Comparison of ENCODE assay signal across 8 cellular contexts in genomic region chr1:87131809-87132663, GRCh38.
DNase-seq lines count a peak whose midpoint lies in the region; ATAC-seq and TF ChIP-seq lines count a peak whose summit lies in the region.

No MANE protein-coding gene starts in this region.

- BruUV-seq in PC-9 (replicated peaks; lab: Mats Ljungman, UMichigan) = no TSS peak

- H3K9me2 ChIP-seq in PC-9 (ENCODE audit: insufficient read depth) = no peaks in the 10 kb centered on the region

- no peaks in the 10 kb centered on the region for H3K36me3 ChIP-seq in PC-9 (ENCODE audit: low read depth)

- peaks cover 40% of the 10 kb centered on the region for H3K27me3 Mint-ChIP-seq in activated T-cell treated with anti-CD3 and anti-CD28 coated beads, Interleukin-2, amount 50 U/mL, for 72 hours (ENCODE audit: low read depth)
- peaks cover 11 to 62% (median 26%) of the 10 kb centered on the region in 5 donors for H3K27me3 Mint-ChIP-seq in naive thymus-derived CD8-positive, alpha-beta T cell
- peaks cover 39 to 55% of the 10 kb centered on the region in 2 donors for H3K27me3 Mint-ChIP-seq in stimulated activated naive B cell treated with anti-CD40 and anti-IgM and Interleukin-4, amounts not matched to agents 10 μg/mL and 1 μg/mL and 100 μg/mL, for 72 hours

- no peaks in the 10 kb centered on the region for H4K20me1 ChIP-seq in PC-9 (ENCODE audit: insufficient read depth)

- peak overlapping the region; percentile 76 to 80 for H3K4me3 Mint-ChIP-seq in activated T-cell treated with anti-CD3 and anti-CD28 coated beads, Interleukin-2, amount 50 U/mL, for 72 hours
- peak overlapping the region; percentile 79 to 89 (median 86) for H3K4me3 Mint-ChIP-seq in naive thymus-derived CD8-positive, alpha-beta T cell
- H3K4me3 Mint-ChIP-seq in stimulated activated naive B cell treated with anti-CD40 and anti-IgM and Interleukin-4, amounts not matched to agents 10 μg/mL and 1 μg/mL and 100 μg/mL, for 72 hours = peak overlapping the region; percentile 81 to 84

- H3K9me3 ChIP-seq in PC-9 (ENCODE audit: insufficient read depth, low read depth) = no peaks in the 10 kb centered on the region

- H2AFZ ChIP-seq in PC-9 = peak overlapping the region; percentile 72

- H3K4me2 ChIP-seq in PC-9 = peak overlapping the region; percentile 74

- H3K79me2 ChIP-seq in PC-9 (ENCODE audit: low read depth) = no peaks in the 10 kb centered on the region

- intact Hi-C loops in PC-9 (cut with micrococcal nuclease; ENCODE audit: unreplicated experiment) = loop anchor here (2.0 to 5.0 kb wide), 4 partner anchors 199 to 1173 kb away; no protein-coding TSS in a partner anchor

- H3K27ac Mint-ChIP-seq in activated T-cell treated with anti-CD3 and anti-CD28 coated beads, Interleukin-2, amount 50 U/mL, for 72 hours = no peak overlapping the region
- H3K27ac Mint-ChIP-seq in naive thymus-derived CD8-positive, alpha-beta T cell = peak overlapping the region in 6 of 10 donors; percentile 11 to 76 (median 42)
- peak overlapping the region; percentile 59 for H3K27ac Mint-ChIP-seq in stimulated activated naive B cell treated with anti-CD40 and anti-IgM and Interleukin-4, amounts not matched to agents 10 μg/mL and 1 μg/mL and 100 μg/mL, for 72 hours

- POLR2A ChIA-PET in PC-9 (lab: Charles Lee; ENCODE audit: unreplicated experiment) = no interaction called here
- POLR2A ChIA-PET in naive thymus-derived CD8-positive, alpha-beta T cell (lab: Charles Lee) = no interaction called here

- peak; percentile 95 for DNase-seq in D341Med (ENCODE audit: low spot score)
- DNase-seq in HL-60 (ENCODE audit: low read depth in 1 of 2, low spot score in 1 of 2) = peak; percentile 58 to 77
- peak; percentile 55 to 69 for DNase-seq in PC-9
- DNase-seq in activated T-cell treated with anti-CD3 and anti-CD28 coated beads, Interleukin-2, amount 50 U/mL, for 72 hours = peak; percentile 80 to 83
- DNase-seq in fibroblast of gingiva (ENCODE audit: low read depth) = peak; percentile 68
- peak; percentile 37 to 81 (median 70) for DNase-seq in naive thymus-derived CD8-positive, alpha-beta T cell
- peak; percentile 63 for DNase-seq in stimulated activated naive B cell treated with anti-CD40 and anti-IgM and Interleukin-4, amounts not matched to agents 10 μg/mL and 1 μg/mL and 100 μg/mL, for 72 hours

- no peaks in the 10 kb centered on the region for H3K9me3 Mint-ChIP-seq in activated T-cell treated with anti-CD3 and anti-CD28 coated beads, Interleukin-2, amount 50 U/mL, for 72 hours
- H3K9me3 Mint-ChIP-seq in naive thymus-derived CD8-positive, alpha-beta T cell = no peaks in the 10 kb centered on the region
- H3K9me3 Mint-ChIP-seq in stimulated activated naive B cell treated with anti-CD40 and anti-IgM and Interleukin-4, amounts not matched to agents 10 μg/mL and 1 μg/mL and 100 μg/mL, for 72 hours = no peaks in the 10 kb centered on the region

- peak overlapping the region; percentile 40 for H3K4me3 ChIP-seq in HL-60 (replicated peaks; ENCODE audit: insufficient read depth, low read length)
- peak overlapping the region; percentile 46; the same call in 1 of the 2 replicates for H3K4me3 ChIP-seq in PC-9

- ATAC-seq in GM19468 (IDR thresholded peaks at IDR 0.05; ENCODE audit: extremely low read depth, unreplicated experiment) = peak; percentile 83
- peak; percentile 93 to 96 for ATAC-seq in activated T-cell treated with anti-CD3 and anti-CD28 coated beads, Interleukin-2, amount 50 U/mL, for 72 hours (replicated peaks in 1 of 2)
- ATAC-seq in naive thymus-derived CD8-positive, alpha-beta T cell = peak; percentile 89 to 98
- ATAC-seq in stimulated activated naive B cell treated with anti-CD40 and anti-IgM and Interleukin-4, amounts not matched to agents 10 μg/mL and 1 μg/mL and 100 μg/mL, for 72 hours (replicated peaks) = peak; percentile 95 to 98

- H3K27me3 ChIP-seq in HL-60 (ENCODE audit: insufficient read depth, poor library complexity, severe bottlenecking) (no peaks in the 10 kb centered on the region), PC-9 (ENCODE audit: insufficient read depth, low read depth) (no peaks in the 10 kb centered on the region)

- TF ChIP-seq CTCF in HL-60 (IDR thresholded peaks at IDR 0.05; ENCODE audit: insufficient read depth, low read length) (peak; percentile 83), PC-9 (conservative IDR thresholded peaks at IDR 0.05) (peak; percentile 97)

- no peaks in the 10 kb centered on the region for H3F3A ChIP-seq in PC-9 (ENCODE audit: insufficient read depth, low read depth)

- no peaks in the 10 kb centered on the region for H3K36me3 Mint-ChIP-seq in activated T-cell treated with anti-CD3 and anti-CD28 coated beads, Interleukin-2, amount 50 U/mL, for 72 hours (ENCODE audit: insufficient read depth in 2 of 2)
- no peaks in the 10 kb centered on the region for H3K36me3 Mint-ChIP-seq in naive thymus-derived CD8-positive, alpha-beta T cell
- H3K36me3 Mint-ChIP-seq in stimulated activated naive B cell treated with anti-CD40 and anti-IgM and Interleukin-4, amounts not matched to agents 10 μg/mL and 1 μg/mL and 100 μg/mL, for 72 hours = no peaks in the 10 kb centered on the region

- H3K27ac ChIP-seq in HL-60 (replicated peaks) (peak overlapping the region; percentile 46), PC-9 (no peak overlapping the region)

- H3K4me1 Mint-ChIP-seq in activated T-cell treated with anti-CD3 and anti-CD28 coated beads, Interleukin-2, amount 50 U/mL, for 72 hours (ENCODE audit: low read depth) = peaks cover 8% of the 10 kb centered on the region
- H3K4me1 Mint-ChIP-seq in naive thymus-derived CD8-positive, alpha-beta T cell = peaks cover 9 to 15% (median 10%) of the 10 kb centered on the region in 4 donors
- H3K4me1 Mint-ChIP-seq in stimulated activated naive B cell treated with anti-CD40 and anti-IgM and Interleukin-4, amounts not matched to agents 10 μg/mL and 1 μg/mL and 100 μg/mL, for 72 hours = peaks cover 6 to 15% of the 10 kb centered on the region in 2 donors

- CTCF ChIA-PET in PC-9 (lab: Charles Lee) = no interaction called here

- H3K4me1 ChIP-seq in PC-9 (replicated peaks; ENCODE audit: insufficient read depth) = 0 out of 2 replicates have a peak, but pooled peaks cover 12% of the 10 kb centered on the region
